ENCODE assay signal across 15 cellular contexts in the genomic region with DNA sequence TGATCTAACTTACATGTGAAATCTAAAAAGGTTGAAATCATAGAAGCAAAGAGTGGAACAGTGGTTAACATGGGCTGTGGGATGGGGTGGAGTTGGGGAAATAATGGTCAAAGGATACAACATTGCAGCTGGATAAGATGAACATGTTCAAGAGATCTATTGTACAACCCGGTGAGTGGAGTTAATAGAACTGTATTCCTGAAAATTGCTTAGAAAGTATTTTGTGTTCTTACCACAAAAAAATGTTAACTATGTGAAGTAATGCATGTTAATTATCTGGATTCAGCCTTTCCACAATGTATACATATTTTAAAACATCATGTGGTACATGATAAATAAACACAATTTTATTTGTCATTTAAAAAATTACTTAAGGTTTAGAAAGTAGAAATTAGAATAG.
DNase-seq lines count a peak whose midpoint lies in the region; FAIRE-seq and TF ChIP-seq lines count a peak whose summit lies in the region.
"Had no signal": no experiment of that assay in that cellular context is flagged by ENCODE, and none has a peak within 500 bp of the region (broad histone marks: within the 10 kb centered on the region; RNA-seq: fewer than 3 reads in every experiment).

No MANE protein-coding gene starts in this region.

- no peaks in the 10 kb centered on the region for H3K27me3 ChIP-seq in MG63
- H3K27me3 ChIP-seq: BLaER1 treated with 17β-estradiol and CSF1 and Interleukin-3, amounts not matched to agents 10 nM and 100 nM had no signal

- no peak overlapping the region for H3K9ac ChIP-seq in kidney (ENCODE audit: low read length in 2 of 2)
- H3K9ac ChIP-seq: BLaER1 treated with 17β-estradiol and CSF1 and Interleukin-3, amounts not matched to agents 10 nM and 100 nM had no signal

- H3K4me3 ChIP-seq in choroid plexus epithelial cell (ENCODE audit: low read depth, low read length) = no peak overlapping the region
- H3K4me3 ChIP-seq in fibroblast of villous mesenchyme (ENCODE audit: low read depth, low read length) = no peak overlapping the region
- no peak overlapping the region for H3K4me3 ChIP-seq in kidney (ENCODE audit: low read length in 2 of 2)
- no peak overlapping the region for H3K4me3 ChIP-seq in MG63
- H3K4me3 ChIP-seq: BLaER1 treated with 17β-estradiol and CSF1 and Interleukin-3, amounts not matched to agents 10 nM and 100 nM; GM12878; HAP-1; K562 had no signal

- no peaks in the 10 kb centered on the region for H3K36me3 ChIP-seq in kidney (ENCODE audit: control insufficient read depth in 1 of 2, insufficient read depth in 2 of 2, low read length in 2 of 2)
- H3K36me3 ChIP-seq in MG63 = no peaks in the 10 kb centered on the region
- H3K36me3 ChIP-seq: BLaER1 treated with 17β-estradiol and CSF1 and Interleukin-3, amounts not matched to agents 10 nM and 100 nM; HAP-1 had no signal

- intact Hi-C loops in kidney (cut with DNase I) = no loop called here

- H3K9me3 ChIP-seq in kidney (ENCODE audit: control insufficient read depth in 1 of 2, low read length in 2 of 2) (peaks cover 0 to 2% of the 10 kb centered on the region in 2 donors), MG63 (peaks cover 6% of the 10 kb centered on the region)
- H3K9me3 ChIP-seq: HAP-1 had no signal

- no peak for TF ChIP-seq POLR2A in H54 (IDR thresholded peaks at IDR 0.05; ENCODE audit: low read depth, low read length)

- FAIRE-seq in H54 (lab: Jason Lieb, UNC) = peak; percentile 11
- FAIRE-seq in kidney (lab: Jason Lieb, UNC) = no peak
- FAIRE-seq: D721Med, GM12878, H1, K562 had no signal

- no peak overlapping the region for H3K27ac ChIP-seq in kidney (ENCODE audit: low read depth in 2 of 2, low read length in 2 of 2)
- H3K27ac ChIP-seq: BLaER1 treated with 17β-estradiol and CSF1 and Interleukin-3, amounts not matched to agents 10 nM and 100 nM; HL-60 had no signal

- TF ChIP-seq CTCF in choroid plexus epithelial cell (conservative IDR thresholded peaks at IDR 0.05; ENCODE audit: low read depth, low read length) (no peak), fibroblast of villous mesenchyme (IDR thresholded peaks at IDR 0.05; ENCODE audit: insufficient read depth, low read depth, low read length) (no peak), kidney (IDR thresholded peaks at IDR 0.05; ENCODE audit: borderline replicate concordance, extremely low read depth, insufficient read depth) (no peak)

- DNase-seq in H54 (ENCODE audit: insufficient read length, low spot score) (no peak), choroid plexus epithelial cell (ENCODE audit: low read depth) (peak; percentile 2), fibroblast of villous mesenchyme (ENCODE audit: low read depth) (peak; percentile 1), kidney (no peak), MG63 (no peak), RPMI8226 (no peak)
- DNase-seq: CD8-positive, alpha-beta T cell; DMS79 had no signal

- H3K4me1 ChIP-seq in kidney (ENCODE audit: control insufficient read depth in 1 of 2, insufficient read depth in 1 of 2, low read depth in 1 of 2, low read length in 2 of 2) = no peaks in the 10 kb centered on the region
- H3K4me1 ChIP-seq: BLaER1 treated with 17β-estradiol and CSF1 and Interleukin-3, amounts not matched to agents 10 nM and 100 nM; HAP-1 had no signal

Comparison
In these comparisons a context has a peak if more than half of its experiments do, and no peak if none do; other contexts are left out.
1. DNase-seq: peak in choroid plexus epithelial cell (single experiment) and fibroblast of villous mesenchyme (single experiment); none in H54 (single experiment), kidney (single experiment), MG63 (single experiment) and RPMI8226 (single experiment).